In the genomic region with DNA sequence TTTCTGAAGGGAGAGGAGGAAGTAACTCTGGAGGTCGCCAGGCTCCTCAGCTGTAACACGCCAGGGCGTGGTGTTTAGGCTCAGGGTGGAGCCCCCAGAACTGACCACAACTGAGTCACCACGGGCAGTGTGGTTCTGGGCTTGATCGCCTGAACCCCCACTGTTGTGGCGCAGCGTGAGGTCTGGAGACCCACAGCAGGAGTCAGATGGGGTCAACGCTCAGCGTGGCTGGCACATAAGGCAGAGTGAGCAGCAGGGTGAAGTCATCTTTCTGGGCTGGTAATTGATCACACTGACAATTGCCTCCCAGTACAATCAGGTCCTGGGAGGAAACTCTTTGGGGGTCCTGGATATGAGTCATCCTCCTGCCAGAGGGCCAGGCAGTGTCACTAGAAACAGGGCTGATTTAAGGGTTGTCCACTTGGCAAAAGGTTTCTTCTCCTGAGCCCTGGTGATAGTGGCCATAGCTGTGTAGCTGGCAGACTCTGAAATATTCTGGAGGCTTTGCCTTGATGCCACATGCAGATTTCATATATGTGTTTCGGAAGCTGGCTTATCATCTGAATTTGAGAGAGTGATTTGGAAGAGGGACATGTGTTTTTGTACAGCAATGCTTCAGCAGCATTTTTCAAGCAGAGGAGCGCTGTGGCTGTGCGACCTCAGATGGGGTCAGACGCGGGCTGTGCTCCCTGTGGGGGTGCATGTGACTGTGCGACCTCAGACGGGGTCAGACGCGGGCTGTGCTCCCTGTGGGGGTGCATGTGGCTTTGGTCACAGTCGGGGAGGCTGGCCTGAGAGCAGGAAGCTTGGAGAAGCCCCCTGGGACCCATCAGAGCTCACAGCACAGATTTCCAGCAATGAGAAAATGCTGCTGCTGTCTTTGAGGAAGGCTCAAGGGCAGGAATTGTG, we compare ENCODE assay signal across 8 cellular contexts.
DNase-seq lines count a peak whose midpoint lies in the region; ATAC-seq and TF ChIP-seq lines count a peak whose summit lies in the region.

No MANE protein-coding gene starts in this region.

- DNase-seq in EH (ENCODE audit: low read depth) (peak; percentile 95), UCSD-AML1 (lab: John Stamatoyannopoulos, UW; ENCODE audit: unreplicated experiment) (peak; percentile 54), nephron progenitor cell (peak; percentile 59), 8988T (no peak), NCI-H524 treated with DMSO at 0.1 percent for 48 hours (lab: John Stamatoyannopoulos, UW) (no peak)
- DNase-seq in effector memory CD4-positive, alpha-beta T cell, result peak; percentile 5 to 44 (median 11)

- no peak for TF ChIP-seq CTCF in nephron progenitor cell (IDR thresholded peaks at IDR 0.05)

- peaks cover 9% of the 10 kb centered on the region for H3K9me3 Mint-ChIP-seq in nephron progenitor cell

- peak overlapping the region; percentile 64 for H3K4me3 Mint-ChIP-seq in nephron progenitor cell

- no peaks in the 10 kb centered on the region for H3K9me3 ChIP-seq in effector memory CD4-positive, alpha-beta T cell (ENCODE audit: control insufficient read depth, low read length)

- no peaks in the 10 kb centered on the region for H3K27me3 Mint-ChIP-seq in nephron progenitor cell (ENCODE audit: low read depth, poor library complexity)

- no peaks in the 10 kb centered on the region for H3K27me3 ChIP-seq in effector memory CD4-positive, alpha-beta T cell (replicated peaks; ENCODE audit: control insufficient read depth, insufficient read depth, low read length, poor library complexity, severe bottlenecking)

- peak; percentile 33 for ATAC-seq in HG03432 (IDR thresholded peaks at IDR 0.05; ENCODE audit: unreplicated experiment)
- ATAC-seq in GM18517 (IDR thresholded peaks at IDR 0.05; ENCODE audit: unreplicated experiment), result no peak

- H3K27ac Mint-ChIP-seq in nephron progenitor cell, result peak overlapping the region; percentile 95

- peaks cover 18% of the 10 kb centered on the region for H3K36me3 Mint-ChIP-seq in nephron progenitor cell (ENCODE audit: low read depth)

- no peak overlapping the region for H3K27ac ChIP-seq in effector memory CD4-positive, alpha-beta T cell (ENCODE audit: insufficient read depth, low read length, poor library complexity, severe bottlenecking)

- H3K4me1 ChIP-seq in effector memory CD4-positive, alpha-beta T cell (ENCODE audit: control insufficient read depth, insufficient read depth, low read length, poor library complexity, severe bottlenecking), result peaks cover 27% of the 10 kb centered on the region

- no peak overlapping the region for H3K4me3 ChIP-seq in effector memory CD4-positive, alpha-beta T cell (ENCODE audit: insufficient read depth, low read depth, low read length, poor library complexity, severe bottlenecking)

- H3K4me1 Mint-ChIP-seq in nephron progenitor cell, result peaks cover 58% of the 10 kb centered on the region

- H3K36me3 ChIP-seq in effector memory CD4-positive, alpha-beta T cell (ENCODE audit: control insufficient read depth, insufficient read depth, low read length), result peaks cover 15% of the 10 kb centered on the region

Comparison
In these comparisons a context has a peak if more than half of its experiments do, and no peak if none do; other contexts are left out.
1. DNase-seq: peak in EH (single experiment), UCSD-AML1 (single experiment), effector memory CD4-positive, alpha-beta T cell (3 of 3) and nephron progenitor cell (single experiment); none in 8988T (single experiment) and NCI-H524 treated with DMSO at 0.1 percent for 48 hours (single experiment).